In the genomic region with DNA sequence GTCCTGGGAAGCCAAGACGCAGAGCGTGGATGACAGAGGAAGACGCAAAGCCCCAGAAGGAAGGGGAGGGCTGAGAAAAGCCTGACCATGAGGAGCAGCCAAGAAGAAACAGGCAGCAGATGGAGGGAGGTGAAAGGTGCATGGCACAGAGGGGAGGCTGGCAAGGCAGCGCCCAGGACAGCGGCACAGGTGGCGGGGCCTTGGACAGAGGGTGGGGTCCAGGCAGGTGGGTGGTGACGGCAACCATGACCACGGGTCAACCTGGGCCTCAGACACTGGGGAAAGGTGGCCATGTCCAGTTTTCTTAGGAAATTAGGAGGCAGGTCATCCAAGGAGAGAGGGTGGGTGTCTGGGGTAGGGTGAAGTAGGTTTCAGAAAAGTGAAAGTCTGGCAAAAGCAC, we compare ENCODE assay signal across 30 cellular contexts. TPM values are rescaled to one million over a fixed set of nuclear protein-coding genes. Genes with fewer than 3 reads are reported as not detected.
A peak's percentile ranks its signal among the peaks of the same experiment; 100 is the strongest.
DNase-seq lines count a peak whose midpoint lies in the region; ATAC-seq and TF ChIP-seq lines count a peak whose summit lies in the region.
"Had no signal": no experiment of that assay in that cellular context is flagged by ENCODE, and none has a peak within 500 bp of the region (broad histone marks: within the 10 kb centered on the region; RNA-seq: fewer than 3 reads in every experiment).

No MANE protein-coding gene starts in this region.

- H2BK15ac ChIP-seq in IMR-90 (ENCODE audit: low read depth, low read length), result no peak overlapping the region

- H3K56ac ChIP-seq in IMR-90 (ENCODE audit: extremely low read depth, insufficient read depth, low read length), result no peak overlapping the region

- H3K23ac ChIP-seq in IMR-90 (ENCODE audit: low read depth, low read length), result no peak overlapping the region

- CTCF ChIA-PET in AG04450 (lab: Charles Lee) (no interaction called here), IMR-90 (lab: Yijun Ruan, JAX) (no interaction called here)

- peaks cover 26% of the 10 kb centered on the region for H3K4me1 ChIP-seq in IMR-90 (ENCODE audit: control insufficient read depth, insufficient read depth, low read length)

- H4K20me1 ChIP-seq in IMR-90 (ENCODE audit: insufficient read depth, low read length), result peaks cover 57% of the 10 kb centered on the region

- H3K36me3 Mint-ChIP-seq in chondrocyte (ENCODE audit: low read depth), result no peaks in the 10 kb centered on the region
- H3K36me3 Mint-ChIP-seq: natural killer cell treated with Interleukin-12 subunit alpha and Interleukin-12 subunit beta and Interleukin-15 and Interleukin-18, amount 100 ng/mL, for 72 hours had no signal

- peaks cover 39% of the 10 kb centered on the region for H3K9me1 ChIP-seq in IMR-90 (ENCODE audit: insufficient read depth, low read length)

- TF ChIP-seq CTCF in AG04450 (IDR thresholded peaks at IDR 0.05; ENCODE audit: low read depth, low read length), result no peak
- TF ChIP-seq CTCF in IMR-90 (conservative IDR thresholded peaks at IDR 0.05; ENCODE audit: low read depth, low read length), result no peak
- no peak for TF ChIP-seq CTCF in chondrocyte (IDR thresholded peaks at IDR 0.05)

- H2BK20ac ChIP-seq in IMR-90 (ENCODE audit: low read depth, low read length), result no peak overlapping the region

- H3K27me3 ChIP-seq in AG04450 (ENCODE audit: control insufficient read depth, insufficient read depth, low read length) (no peaks in the 10 kb centered on the region), IMR-90 (ENCODE audit: control insufficient read depth, insufficient read depth, low read length) (no peaks in the 10 kb centered on the region)
- H3K27me3 ChIP-seq: esophagus squamous epithelium, foreskin keratinocyte, SJSA1 had no signal

- H3K4me1 Mint-ChIP-seq in chondrocyte (ENCODE audit: low read depth), result peaks cover 72% of the 10 kb centered on the region

- DNase-seq in AG04450 (ENCODE audit: low read depth, low spot score) (no peak), IMR-90 (no peak), chondrocyte (ENCODE audit: low spot score) (no peak), sciatic nerve (ENCODE audit: low spot score) (no peak), superior temporal gyrus (ENCODE audit: extremely low spot score) (no peak), medulla oblongata (ENCODE audit: extremely low spot score) (no peak), GM03348 (ENCODE audit: low spot score) (no peak)
- DNase-seq: ACHN; activated CD4-positive, alpha-beta T cell treated with anti-CD3 and anti-CD28 coated beads, Interleukin-2, amount 10 ng/mL, durations not matched to agents 24 days and 14 days; activated gamma-delta T cell; activated naive CD8-positive, alpha-beta T cell treated with anti-CD3 and anti-CD28 coated beads for 36 hours; activated T-cell treated with anti-CD3 and anti-CD28 coated beads, Interleukin-2, amount 50 U/mL, for 1 hour; esophagus squamous epithelium; foreskin keratinocyte; HCEC 1CT; Karpas-422; mucosa of descending colon; MV-4-11; NCI-H1436; NCI-H2081; NCI-H2227 treated with DMSO at 0.1 percent for 48 hours; NCI-H69; T1000 had no signal

- no peak overlapping the region for H2AK9ac ChIP-seq in IMR-90 (replicated peaks; ENCODE audit: low read depth, low read length, poor library complexity)

- no peaks in the 10 kb centered on the region for H3K9me3 Mint-ChIP-seq in chondrocyte (ENCODE audit: low read depth)
- H3K9me3 Mint-ChIP-seq: activated CD4-positive, alpha-beta T cell treated with anti-CD3 and anti-CD28 coated beads, Interleukin-2, amount 10 ng/mL, durations not matched to agents 24 days and 14 days; activated naive CD8-positive, alpha-beta T cell treated with anti-CD3 and anti-CD28 coated beads for 36 hours; natural killer cell treated with Interleukin-12 subunit alpha and Interleukin-12 subunit beta and Interleukin-15 and Interleukin-18, amount 100 ng/mL, for 72 hours; stimulated activated naive CD8-positive, alpha-beta T cell treated with anti-CD3 and anti-CD28 coated beads, Interleukin-15, Interleukin-2, amounts not matched to agents 100 ng/mL and 50 ng/mL, for 24 hours had no signal

- H4K8ac ChIP-seq in IMR-90 (ENCODE audit: low read depth in 2 of 2, low read length in 2 of 2), result no peak overlapping the region

- intact Hi-C loops in IMR-90 (cut with micrococcal nuclease), result no loop called here
- intact Hi-C loops in sciatic nerve (cut with DNase I), result no loop called here

- H3K4me3 ChIP-seq in AG04450 (ENCODE audit: low read depth, low read length) (no peak overlapping the region), IMR-90 (ENCODE audit: insufficient read depth, low read depth, low read length) (no peak overlapping the region)
- H3K4me3 ChIP-seq: esophagus squamous epithelium, lung, mucosa of descending colon, SJSA1, smooth muscle cell had no signal

- H3K9ac ChIP-seq in IMR-90 (ENCODE audit: low read depth, low read length), result no peak overlapping the region

- BruUV-seq in IMR-90 (replicated peaks; lab: Mats Ljungman, UMichigan), result no TSS peak

- in situ Hi-C loops in IMR-90 (cut with MboI; ENCODE audit: low sequenced_read_pairs), result no loop called here

- H3K14ac ChIP-seq in IMR-90 (replicated peaks; ENCODE audit: low read depth, low read length), result no peak overlapping the region

- peaks cover 11 to 74% of the 10 kb centered on the region in 2 experiments; a peak in 3 of 4 replicates for H3K79me1 ChIP-seq in IMR-90 (ENCODE audit: low read depth in 1 of 2, low read length in 2 of 2)

- H3K27ac ChIP-seq in AG04450 (ENCODE audit: low read depth, low read length) (peak overlapping the region; percentile 21), IMR-90 (ENCODE audit: insufficient read depth, low read length) (no peak overlapping the region)
- H3K27ac ChIP-seq: foreskin keratinocyte, SJSA1, VCaP had no signal

- peak overlapping the region; percentile 15 for H3K27ac Mint-ChIP-seq in chondrocyte (ENCODE audit: unreplicated experiment)
- H3K27ac Mint-ChIP-seq: activated CD4-positive, alpha-beta T cell treated with anti-CD3 and anti-CD28 coated beads, Interleukin-2, amount 10 ng/mL, durations not matched to agents 24 days and 14 days; activated naive CD8-positive, alpha-beta T cell treated with anti-CD3 and anti-CD28 coated beads for 36 hours had no signal

- H3K9me3 ChIP-seq in AG04450 (ENCODE audit: control insufficient read depth, insufficient read depth, low read length) (peaks cover 7% of the 10 kb centered on the region; the same call in 1 of the 2 replicates), IMR-90 (ENCODE audit: control insufficient read depth, insufficient read depth, low read length) (no peaks in the 10 kb centered on the region)
- H3K9me3 ChIP-seq: esophagus squamous epithelium, mucosa of descending colon, SJSA1 had no signal

- no peak for TF ChIP-seq RAD21 in IMR-90 (IDR thresholded peaks at IDR 0.05; ENCODE audit: low read length)

- ATAC-seq in IMR-90 (ENCODE audit: low read depth) (no peak), sciatic nerve (peak; percentile 18), GM18858 (IDR thresholded peaks at IDR 0.05; ENCODE audit: unreplicated experiment) (no peak)
- ATAC-seq: foreskin keratinocyte; mucosa of descending colon; natural killer cell treated with Interleukin-12 subunit alpha and Interleukin-12 subunit beta and Interleukin-15 and Interleukin-18, amount 100 ng/mL, for 72 hours had no signal

- H3K4ac ChIP-seq in IMR-90 (ENCODE audit: low read depth, low read length), result peak overlapping the region; percentile 31; the same call in 1 of the 2 replicates

- 97% methylated on average over 5 of the region's 8 CpGs; no CpG with 5 or more reads in 1 of the 2 experiments for WGBS in IMR-90 (ENCODE audit: extremely low coverage in 2 of 2, insufficient read length in 1 of 2), 2 experiments

- no peak for TF ChIP-seq POLR2A in IMR-90 (IDR thresholded peaks at IDR 0.05; ENCODE audit: low read depth, low read length)

- H3K36me3 ChIP-seq in IMR-90 (ENCODE audit: control insufficient read depth, insufficient read depth, low read length), result peaks cover 4% of the 10 kb centered on the region
- H3K36me3 ChIP-seq: esophagus squamous epithelium had no signal

- H4K91ac ChIP-seq in IMR-90 (ENCODE audit: insufficient read depth, low read depth, low read length), result no peak overlapping the region

- no peak overlapping the region for H3K4me2 ChIP-seq in IMR-90 (ENCODE audit: low read depth, low read length)
- H3K4me2 ChIP-seq: smooth muscle cell had no signal

- no peak overlapping the region for H2BK5ac ChIP-seq in IMR-90 (ENCODE audit: low read depth, low read length, poor library complexity, severe bottlenecking)

- no peak overlapping the region for H2BK120ac ChIP-seq in IMR-90 (ENCODE audit: low read depth, low read length)

- dilution Hi-C loops in IMR-90 (cut with HindIII; ENCODE audit: low sequenced_read_pairs, unreplicated experiment), result no loop called here

- H3K4me3 Mint-ChIP-seq in chondrocyte (ENCODE audit: unreplicated experiment), result no peak overlapping the region
- H3K4me3 Mint-ChIP-seq: activated CD4-positive, alpha-beta T cell treated with anti-CD3 and anti-CD28 coated beads, Interleukin-2, amount 10 ng/mL, durations not matched to agents 24 days and 14 days; activated naive CD8-positive, alpha-beta T cell treated with anti-CD3 and anti-CD28 coated beads for 36 hours; natural killer cell treated with Interleukin-12 subunit alpha and Interleukin-12 subunit beta and Interleukin-15 and Interleukin-18, amount 100 ng/mL, for 72 hours; stimulated activated naive CD8-positive, alpha-beta T cell treated with anti-CD3 and anti-CD28 coated beads, Interleukin-15, Interleukin-2, amounts not matched to agents 100 ng/mL and 50 ng/mL, for 24 hours had no signal

- H3K18ac ChIP-seq in IMR-90 (ENCODE audit: low read depth, low read length), result no peak overlapping the region

- no peak overlapping the region for H2AFZ ChIP-seq in IMR-90 (replicated peaks; ENCODE audit: low read length, poor library complexity)

- POLR2A ChIA-PET in AG04450 (lab: Yijun Ruan, JAX) (no interaction called here), IMR-90 (lab: Charles Lee; ENCODE audit: unreplicated experiment) (no interaction called here)

- H2AK5ac ChIP-seq in IMR-90 (ENCODE audit: low read depth, low read length), result peak overlapping the region; percentile 31; the same call in 1 of the 2 replicates

- no peak overlapping the region for H4K5ac ChIP-seq in IMR-90 (ENCODE audit: low read depth, low read length)

- H3K27me3 Mint-ChIP-seq in chondrocyte (ENCODE audit: low read depth), result no peaks in the 10 kb centered on the region
- H3K27me3 Mint-ChIP-seq: activated CD4-positive, alpha-beta T cell treated with anti-CD3 and anti-CD28 coated beads, Interleukin-2, amount 10 ng/mL, durations not matched to agents 24 days and 14 days; activated naive CD8-positive, alpha-beta T cell treated with anti-CD3 and anti-CD28 coated beads for 36 hours; natural killer cell treated with Interleukin-12 subunit alpha and Interleukin-12 subunit beta and Interleukin-15 and Interleukin-18, amount 100 ng/mL, for 72 hours; stimulated activated naive CD8-positive, alpha-beta T cell treated with anti-CD3 and anti-CD28 coated beads, Interleukin-15, Interleukin-2, amounts not matched to agents 100 ng/mL and 50 ng/mL, for 24 hours had no signal

RNA-seq across cellular contexts. Expression of a gene that starts 17.0 kb away (rescaled TPM):
- polyA plus RNA-seq in AG04450 (2011; rRNA removed) (53.7 and 65.9 TPM in 2 replicates), IMR-90 (2012; rRNA removed) (60.1 and 65.0 TPM in 2 replicates)
- polyA minus RNA-seq in AG04450 (2011; rRNA and poly(A)+ RNA removed), result 66.7 and 69.8 TPM in 2 replicates
- total RNA-seq in IMR-90 (2012; rRNA removed) (27.6 and 29.4 TPM in 2 replicates), chondrocyte (74.7 to 85.4 TPM (median 75.2 TPM) in 3 replicates), sciatic nerve (130 TPM)
- 40.0 and 40.7 TPM in 2 replicates for polyA plus RNA-seq in IMR-90 (2012; cell fraction: cytosol; rRNA removed)
- 81.6 and 132 TPM in 2 replicates for polyA plus RNA-seq in IMR-90 (2012; cell fraction: nucleus; rRNA removed; ENCODE audit: low replicate concordance)
